27 cellular contexts compared by ENCODE assay signal in the genomic region with DNA sequence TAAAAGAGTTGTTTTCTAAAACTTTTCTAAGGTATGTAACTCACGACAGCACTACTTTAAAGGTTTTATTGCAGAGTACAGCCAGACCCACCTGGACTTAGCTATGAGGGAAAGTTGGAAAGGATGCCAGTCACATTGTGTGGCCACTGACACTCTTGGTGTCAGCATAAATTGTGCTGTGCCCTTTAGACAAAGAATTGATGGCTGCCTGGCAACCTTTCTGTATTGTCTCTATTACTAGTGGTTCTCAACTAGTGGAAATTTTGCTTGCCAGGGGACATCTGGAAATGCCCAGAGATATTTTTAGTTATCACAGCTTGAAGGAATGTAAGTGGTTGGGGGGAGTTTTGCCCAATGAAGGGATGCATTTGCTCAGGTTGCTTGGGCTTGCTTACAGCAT.
"Had no signal": no experiment of that assay in that cellular context is flagged by ENCODE, and none has a peak within 500 bp of the region (broad histone marks: within the 10 kb centered on the region; RNA-seq: fewer than 3 reads in every experiment).

No MANE protein-coding gene starts in this region.

- H3K4me3 ChIP-seq: esophagus muscularis mucosa, gastroesophageal sphincter had no signal

- H3K9me3 ChIP-seq: esophagus muscularis mucosa, gastroesophageal sphincter had no signal

- H3K4me1 ChIP-seq: esophagus muscularis mucosa, gastroesophageal sphincter had no signal

- H3K36me3 ChIP-seq: brain microvascular endothelial cell, esophagus muscularis mucosa, gastroesophageal sphincter had no signal

- ATAC-seq: activated T-cell treated with anti-CD3 and anti-CD28 coated beads, Interleukin-2, amount 50 U/mL, for 72 hours; effector memory CD8-positive, alpha-beta T cell; gastroesophageal sphincter; WTC11 had no signal

- H3K27me3 ChIP-seq: brain microvascular endothelial cell, esophagus muscularis mucosa, gastroesophageal sphincter had no signal

- H3K27ac ChIP-seq: brain microvascular endothelial cell, esophagus muscularis mucosa, gastroesophageal sphincter, VCaP had no signal

- DNase-seq: activated CD4-positive, alpha-beta memory T cell treated with anti-CD3 and anti-CD28 coated beads, Interleukin-2, amount 10 ng/mL, durations not matched to agents 7 days and 5 days; activated CD4-positive, alpha-beta T cell treated with anti-CD3 and anti-CD28 coated beads for 1 hour; activated CD4-positive, alpha-beta T cell treated with anti-CD3 and anti-CD28 coated beads for 4 hours; activated CD4-positive, alpha-beta T cell treated with anti-CD3 and anti-CD28 coated beads, Interleukin-2, amount 10 ng/mL, durations not matched to agents 7 days and 5 days; activated CD4-positive, alpha-beta T cell treated with anti-CD3 and anti-CD28 coated beads, Interleukin-2, amount 50 U/mL, for 4 hours; activated CD8-positive, alpha-beta memory T cell treated with anti-CD3 and anti-CD28 coated beads, Interleukin-2, amount 50 U/mL, for 48 hours; activated gamma-delta T cell treated with Interleukin-2 at 50 U/mL for 16 hours; activated naive CD4-positive, alpha-beta T cell treated with anti-CD3 and anti-CD28 coated beads, Interleukin-2, amount 50 U/mL, for 16 hours; activated naive CD4-positive, alpha-beta T cell treated with Interleukin-2 at 50 U/mL for 16 hours; activated T-cell treated with anti-CD3 and anti-CD28 coated beads for 4 hours; activated T-cell treated with anti-CD3 and anti-CD28 coated beads, Interleukin-2, amount 50 U/mL, for 24 hours; activated T-cell treated with anti-CD3 and anti-CD28 coated beads, Interleukin-2, amount 50 U/mL, for 72 hours; amniotic stem cell; anterior cingulate cortex; brain microvascular endothelial cell; caudate nucleus; cortex of kidney; dermis blood vessel endothelial cell; effector CD4-positive, alpha-beta T cell; effector memory CD8-positive, alpha-beta T cell; erythroblast; foreskin melanocyte; T-helper 2 cell had no signal
